ENCODE assay signal across 8 cellular contexts in the genomic region with DNA sequence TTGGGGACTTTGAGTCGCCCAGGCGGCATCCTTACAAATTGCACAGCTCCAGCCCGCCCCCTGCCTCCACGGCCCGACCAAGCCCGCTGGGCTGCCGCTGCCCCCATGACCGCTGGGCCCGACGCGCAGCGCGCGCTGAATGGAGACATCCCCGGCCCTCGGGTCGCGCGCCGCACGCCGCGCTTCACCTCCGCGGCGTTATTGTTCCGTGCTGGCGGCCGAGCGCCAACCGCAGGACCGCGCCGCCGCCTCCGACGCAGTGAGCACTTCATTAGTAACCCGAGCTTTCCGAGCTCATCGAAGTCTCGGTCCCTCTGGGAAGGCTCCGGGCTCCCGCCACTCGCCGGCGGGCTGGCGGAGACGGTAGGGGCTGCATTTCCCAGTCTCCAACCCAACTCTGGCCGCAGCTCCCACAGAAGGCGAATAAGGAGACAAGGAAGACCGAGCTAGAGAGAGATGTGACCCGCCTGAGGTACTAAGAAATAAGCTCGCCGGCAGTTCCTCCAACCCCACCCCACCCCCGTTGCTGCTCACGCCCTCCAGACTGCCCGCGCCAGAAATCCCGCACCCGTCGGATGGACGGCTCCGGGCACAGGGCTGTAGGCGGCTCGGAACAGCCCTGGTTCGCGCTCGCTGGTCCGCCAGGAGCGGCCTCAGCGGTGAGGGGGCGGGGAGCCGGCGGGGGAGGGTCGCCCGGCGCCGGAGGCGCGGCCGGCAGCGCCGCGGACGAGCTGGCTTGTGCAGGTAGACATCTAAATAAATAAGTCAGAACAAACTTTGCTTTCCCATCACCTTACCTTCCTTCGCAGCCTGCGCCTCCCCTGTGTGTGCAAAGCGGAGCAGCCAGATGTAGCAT. TPM values are rescaled to one million over a fixed set of nuclear protein-coding genes. Genes with fewer than 3 reads are reported as not detected.
DNase-seq lines count a peak whose midpoint lies in the region; ATAC-seq and TF ChIP-seq lines count a peak whose summit lies in the region.

No MANE protein-coding gene starts in this region.

- no peak overlapping the region for H3K27ac ChIP-seq in AG04450 (ENCODE audit: low read depth, low read length)
- peak overlapping the region; percentile 29 for H3K27ac ChIP-seq in colonic mucosa
- no peak overlapping the region for H3K27ac ChIP-seq in right lobe of liver

- CTCF ChIA-PET in AG04450 (lab: Charles Lee): interaction anchor here (1.3 kb wide), 1 partner anchor 1673 kb away, joined by 3 read pairs; no protein-coding TSS in a partner anchor

- 5% methylated on average over 46 of the region's 88 CpGs for WGBS in right lobe of liver (ENCODE audit: insufficient coverage, low coverage, low lambda C conversion rate, missing lambda C conversion rate)

- H3K9me3 ChIP-seq in AG04450 (ENCODE audit: control insufficient read depth, insufficient read depth, low read length) (peaks cover 6% of the 10 kb centered on the region; the same call in 1 of the 2 replicates), colonic mucosa (no peaks in the 10 kb centered on the region), right lobe of liver (no peaks in the 10 kb centered on the region)

- POLR2A ChIA-PET in AG04450 (lab: Yijun Ruan, JAX): interaction anchor here (0.5 kb wide), 1 partner anchor 640 kb away, joined by 5 read pairs; no protein-coding TSS in a partner anchor

- peak; percentile 14 for ATAC-seq in GM18907 (IDR thresholded peaks at IDR 0.05; ENCODE audit: unreplicated experiment)
- ATAC-seq in right lobe of liver: peak; percentile 5 to 24 (median 14)
- ATAC-seq in stimulated activated naive CD8-positive, alpha-beta T cell treated with anti-CD3 and anti-CD28 coated beads, Interleukin-15, Interleukin-2, amounts not matched to agents 100 U/mL and 50 U/mL, for 24 hours: no peak
- no peak for ATAC-seq in GM21515 (IDR thresholded peaks at IDR 0.05; ENCODE audit: unreplicated experiment)

- H3K9ac ChIP-seq in colonic mucosa (ENCODE audit: low read depth in 2 of 2, low read length in 2 of 2): peak overlapping the region in 1 of 2 donors; percentile 29

- no peak for TF ChIP-seq POLR2A in right lobe of liver (IDR thresholded peaks at IDR 0.05)

- TF ChIP-seq CTCF in AG04450 (IDR thresholded peaks at IDR 0.05; ENCODE audit: low read depth, low read length): no peak
- no peak for TF ChIP-seq CTCF in colonic mucosa (IDR thresholded peaks at IDR 0.05)
- no peak for TF ChIP-seq CTCF in right lobe of liver (IDR thresholded peaks at IDR 0.05)

- H3K36me3 ChIP-seq in colonic mucosa (no peaks in the 10 kb centered on the region), right lobe of liver (no peaks in the 10 kb centered on the region)

- intact Hi-C loops in colonic mucosa (cut with DNase I): no loop called here
- intact Hi-C loops in right lobe of liver (cut with DNase I): no loop called here

- peaks cover 5% of the 10 kb centered on the region for H3K4me1 ChIP-seq in colonic mucosa
- H3K4me1 ChIP-seq in right lobe of liver: peaks cover 0 to 15% (median 0%) of the 10 kb centered on the region in 4 donors

- no peak for DNase-seq in AG04450 (ENCODE audit: low read depth, low spot score)
- peak; percentile 92 for DNase-seq in NCI-H748 treated with DMSO at 0.1 percent for 48 hours (lab: John Stamatoyannopoulos, UW)
- peak; percentile 21 for DNase-seq in colonic mucosa
- DNase-seq in right lobe of liver: peak in 2 of 3 donors; percentile 27 to 51
- peak; percentile 5 for DNase-seq in stimulated activated naive CD8-positive, alpha-beta T cell treated with anti-CD3 and anti-CD28 coated beads, Interleukin-15, Interleukin-2, amounts not matched to agents 100 U/mL and 50 U/mL, for 24 hours
- DNase-seq in activated effector memory CD4-positive, alpha-beta T cell treated with Interleukin-2 at 50 U/mL for 16 hours: no peak

- H3K27me3 ChIP-seq in AG04450 (ENCODE audit: control insufficient read depth, insufficient read depth, low read length): peaks cover 29% of the 10 kb centered on the region
- peaks cover 46% of the 10 kb centered on the region for H3K27me3 ChIP-seq in colonic mucosa
- peaks cover 0 to 24% of the 10 kb centered on the region in 2 donors for H3K27me3 ChIP-seq in right lobe of liver

- H3K4me3 ChIP-seq in AG04450 (ENCODE audit: low read depth, low read length) (peak overlapping the region; percentile 48), colonic mucosa (peak overlapping the region; percentile 47), right lobe of liver (peak overlapping the region; percentile 15 to 42 (median 27))

RNA-seq across cellular contexts. Expression of gene EPHA7, which starts 0.7 kb away (rescaled TPM):
- not detected in 2 replicates for polyA plus RNA-seq in AG04450 (2011; rRNA removed)
- not detected in 2 replicates for polyA minus RNA-seq in AG04450 (2011; rRNA and poly(A)+ RNA removed)
- total RNA-seq in colonic mucosa (1 to 10 TPM; 1.3 to 4.4 TPM), right lobe of liver (under 1 TPM in 1 of 6 experiments, not detected in 5; 0.04 TPM)

Comparison
In these comparisons a context has a peak if more than half of its experiments do, and no peak if none do; other contexts are left out.
1. DNase-seq: peak in NCI-H748 treated with DMSO at 0.1 percent for 48 hours (single experiment), colonic mucosa (single experiment), right lobe of liver (2 of 3) and stimulated activated naive CD8-positive, alpha-beta T cell treated with anti-CD3 and anti-CD28 coated beads, Interleukin-15, Interleukin-2, amounts not matched to agents 100 U/mL and 50 U/mL, for 24 hours (single experiment); none in AG04450 (single experiment) and activated effector memory CD4-positive, alpha-beta T cell treated with Interleukin-2 at 50 U/mL for 16 hours (single experiment).
2. ATAC-seq: peak in GM18907 (single experiment) and right lobe of liver (4 of 4); none in stimulated activated naive CD8-positive, alpha-beta T cell treated with anti-CD3 and anti-CD28 coated beads, Interleukin-15, Interleukin-2, amounts not matched to agents 100 U/mL and 50 U/mL, for 24 hours (single experiment) and GM21515 (single experiment).
3. Peak in every context shown above with its lines, with median percentiles within 50 percentile points of each other: H3K4me3 ChIP-seq.